11 cellular contexts compared by ENCODE assay signal in the genomic region with DNA sequence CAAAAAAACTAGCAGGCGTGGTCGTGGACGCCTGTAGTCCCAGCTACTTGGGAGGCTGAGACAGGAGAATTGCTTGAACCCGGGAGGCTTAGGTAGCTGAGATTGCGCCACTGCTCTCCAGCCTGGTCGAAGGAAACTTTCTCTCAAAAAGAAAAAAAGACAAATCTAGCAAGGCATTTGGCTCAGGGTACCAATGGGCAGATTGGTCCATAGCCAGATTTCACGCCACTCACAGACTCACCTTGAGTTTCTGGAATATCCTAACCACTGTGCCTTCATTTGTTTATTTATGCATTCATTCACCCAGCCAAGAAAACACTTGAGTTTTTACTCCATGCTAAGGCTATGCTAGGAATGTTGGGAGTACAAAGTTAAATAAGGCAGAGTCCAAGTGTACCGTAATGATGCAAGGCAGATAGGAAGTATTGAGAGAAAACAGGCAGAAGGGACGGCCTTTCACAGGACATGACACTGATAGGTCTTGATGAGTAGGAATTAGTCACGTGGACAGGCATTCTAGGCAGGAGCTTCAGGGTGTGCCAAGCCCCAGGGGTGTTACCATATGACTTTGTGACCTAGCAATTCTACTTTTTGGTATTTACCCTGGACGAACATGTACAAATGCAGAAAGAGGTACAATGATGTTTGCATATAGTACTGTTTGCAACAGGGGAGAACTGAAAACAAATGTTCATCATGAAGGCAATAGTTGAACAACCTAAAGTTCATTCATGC. TPM values are rescaled to one million over a fixed set of nuclear protein-coding genes. Genes with fewer than 3 reads are reported as not detected.
A peak's percentile ranks its signal among the peaks of the same experiment; 100 is the strongest.
DNase-seq lines count a peak whose midpoint lies in the region; ATAC-seq, FAIRE-seq and TF ChIP-seq lines count a peak whose summit lies in the region.
"Had no signal": no experiment of that assay in that cellular context is flagged by ENCODE, and none has a peak within 500 bp of the region (broad histone marks: within the 10 kb centered on the region; RNA-seq: fewer than 3 reads in every experiment).

No MANE protein-coding gene starts in this region.

- FAIRE-seq in GM12892 (lab: Jason Lieb, UNC) = no peak

- in situ Hi-C loops in mammary epithelial cell (cut with MboI; ENCODE audit: low sequenced_read_pairs in 2 of 2) = no loop called here

- ATAC-seq in right lobe of liver = peak; percentile 64 to 77 (median 68)

- no TSS peak for BruUV-seq in mammary epithelial cell (replicated peaks; lab: Mats Ljungman, UMichigan)

- H3K4me2 ChIP-seq in mammary epithelial cell (ENCODE audit: insufficient read depth, low read depth, low read length) = no peak overlapping the region

- H3K27ac ChIP-seq in 22Rv1 = 0 out of 2 replicates have a peak overlapping the region, but pooled peaks have one; percentile 17
- H3K27ac ChIP-seq in mammary epithelial cell (ENCODE audit: insufficient read depth, low read depth, low read length) = no peak overlapping the region
- peak overlapping the region in 2 of 3 donors; percentile 71 to 80 for H3K27ac ChIP-seq in right lobe of liver

- WGBS in mammary epithelial cell (ENCODE audit: low coverage, missing lambda C conversion rate) = 75% methylated on average over 11 of the region's 11 CpGs
- 32% methylated on average over 11 of the region's 11 CpGs for WGBS in right lobe of liver (ENCODE audit: insufficient coverage, low coverage, low lambda C conversion rate, missing lambda C conversion rate)

- TF ChIP-seq POLR2A in right lobe of liver (IDR thresholded peaks at IDR 0.05) = no peak
- no peak for TF ChIP-seq POLR2A in GM12892 (IDR thresholded peaks at IDR 0.05; ENCODE audit: low read depth, low read length)

- H3K4me3 ChIP-seq in mammary epithelial cell (replicated peaks in 1 of 3; ENCODE audit: insufficient read depth in 1 of 3, low read depth in 2 of 3, low read length in 3 of 3) (no peak overlapping the region), right lobe of liver (no peak overlapping the region)

- H3K4me1 ChIP-seq in mammary epithelial cell (ENCODE audit: insufficient read depth, low read length) = peaks cover 41% of the 10 kb centered on the region
- H3K4me1 ChIP-seq in right lobe of liver = peaks cover 0 to 51% (median 17%) of the 10 kb centered on the region in 4 donors

- dilution Hi-C loops in mammary epithelial cell (cut with HindIII; ENCODE audit: low sequenced_read_pairs) = no loop called here

- no peak overlapping the region for H3K9ac ChIP-seq in mammary epithelial cell (ENCODE audit: insufficient read depth, low read length)

- peaks cover 18% of the 10 kb centered on the region for H3K79me2 ChIP-seq in mammary epithelial cell (ENCODE audit: insufficient read depth, low read length)

- CTCF ChIA-PET in mammary epithelial cell (lab: Charles Lee; ENCODE audit: low non-redundant PET) = no interaction called here

- H4K20me1 ChIP-seq in mammary epithelial cell (ENCODE audit: insufficient read depth, low read length) = no peaks in the 10 kb centered on the region

- H3K9me3 ChIP-seq in mammary epithelial cell (replicated peaks; ENCODE audit: insufficient read depth, low read length) (no peaks in the 10 kb centered on the region), right lobe of liver (no peaks in the 10 kb centered on the region)

- H3K36me3 ChIP-seq in mammary epithelial cell (ENCODE audit: insufficient read depth, low read length) (no peaks in the 10 kb centered on the region), right lobe of liver (no peaks in the 10 kb centered on the region)

- no peak overlapping the region for H2AFZ ChIP-seq in mammary epithelial cell (ENCODE audit: low read depth, low read length)

- H3K27me3 ChIP-seq in mammary epithelial cell (ENCODE audit: insufficient read depth, low read length) = no peaks in the 10 kb centered on the region
- no peaks in the 10 kb centered on the region for H3K27me3 ChIP-seq in right lobe of liver

- intact Hi-C loops in mammary epithelial cell (cut with micrococcal nuclease) = loop anchor here (1.0 to 5.0 kb wide), 2 partner anchors 26 to 43 kb away; no protein-coding TSS in a partner anchor
- intact Hi-C loops in right lobe of liver (cut with DNase I) = no loop called here

- no peak for TF ChIP-seq CTCF in 22Rv1 (IDR thresholded peaks at IDR 0.05)
- no peak for TF ChIP-seq CTCF in mammary epithelial cell (conservative IDR thresholded peaks at IDR 0.05 in 1 of 2, IDR thresholded peaks at IDR 0.05 in 1 of 2; ENCODE audit: extremely low read depth in 1 of 2, insufficient read depth in 1 of 2, low read depth in 1 of 2, low read length in 2 of 2)
- no peak for TF ChIP-seq CTCF in right lobe of liver (IDR thresholded peaks at IDR 0.05)

- peak; percentile 64 for DNase-seq in HT1080 (ENCODE audit: low read depth)
- peak; percentile 70 for DNase-seq in mammary epithelial cell
- peak; percentile 50 to 90 (median 72) for DNase-seq in right lobe of liver
- DNase-seq in DMS153 treated with DMSO at 0.1 percent for 48 hours (lab: John Stamatoyannopoulos, UW; ENCODE audit: unreplicated experiment) = no peak
- DNase-seq in retina = no peak
- DNase-seq in activated T-cell treated with anti-CD3 and anti-CD28 coated beads for 4 hours = no peak
- no peak for DNase-seq in GM12892 (ENCODE audit: insufficient read length)
- DNase-seq: activated naive CD4-positive, alpha-beta T cell treated with anti-CD3 and anti-CD28 coated beads, Interleukin-2, amount 50 U/mL, for 16 hours; CD4-positive, CD25-positive, alpha-beta regulatory T cell; NCI-H1694 had no signal

RNA-seq across cellular contexts. Expression of a gene that starts 3.0 kb away (rescaled TPM):
- 57.4 and 64.6 TPM in 2 replicates for total RNA-seq in HT1080 (2014; rRNA removed; shearing (Covaris generic))
- polyA plus RNA-seq in HT1080 (2015; cell fraction: cytosol; rRNA removed) = 36.4 and 38.4 TPM in 2 replicates
- 26.7 and 33.7 TPM in 2 replicates for polyA plus RNA-seq in HT1080 (2015; cell fraction: nucleus; rRNA removed)
- 10 to 100 TPM; 20.7 to 53.4 TPM for total RNA-seq in mammary epithelial cell
- 39.5 TPM for polyA plus RNA-seq in mammary epithelial cell
- polyA minus RNA-seq in mammary epithelial cell = 32.1 TPM
- 10 to 100 TPM in 5 of 6 experiments, 1 to 10 TPM in 1; 9.6 to 31.1 (median 25.0) TPM for total RNA-seq in right lobe of liver
- 1.2 TPM for polyA plus RNA-seq in GM12892 (2012; ENCODE audit: missing spikeins)
- total RNA-seq: CD4-positive, CD25-positive, alpha-beta regulatory T cell had no signal

RNA-seq across cellular contexts. Expression of a gene that starts 12.6 kb away (rescaled TPM):
- total RNA-seq in HT1080 (2014; rRNA removed; shearing (Covaris generic)) = 66.5 and 78.6 TPM in 2 replicates
- 68.8 and 69.6 TPM in 2 replicates for polyA plus RNA-seq in HT1080 (2015; cell fraction: cytosol; rRNA removed)
- polyA plus RNA-seq in HT1080 (2015; cell fraction: nucleus; rRNA removed) = 159 and 164 TPM in 2 replicates
- total RNA-seq in mammary epithelial cell (100 to 1,000 TPM in 1 of 2 donors, 10 to 100 TPM in 1; 83.0 to 120 TPM), right lobe of liver (10 to 100 TPM; 37.7 to 64.4 (median 62.1) TPM)
- polyA plus RNA-seq in mammary epithelial cell = 87.5 TPM
- 107 TPM for polyA minus RNA-seq in mammary epithelial cell
- 40.7 TPM for polyA plus RNA-seq in GM12892 (2012; ENCODE audit: missing spikeins)

RNA-seq across cellular contexts. Expression of a gene that starts 25.5 kb away (rescaled TPM):
- total RNA-seq in HT1080 (2014; rRNA removed; shearing (Covaris generic)) = 122 and 126 TPM in 2 replicates
- 81.7 and 90.8 TPM in 2 replicates for polyA plus RNA-seq in HT1080 (2015; cell fraction: cytosol; rRNA removed)
- 262 and 278 TPM in 2 replicates for polyA plus RNA-seq in HT1080 (2015; cell fraction: nucleus; rRNA removed)
- total RNA-seq in mammary epithelial cell = 100 to 1,000 TPM in 1 of 2 donors, 10 to 100 TPM in 1; 43.0 to 101 TPM
- 94.6 TPM for polyA plus RNA-seq in mammary epithelial cell
- polyA minus RNA-seq in mammary epithelial cell = 71.6 TPM
- total RNA-seq in right lobe of liver = 10 to 100 TPM; 13.1 to 24.2 (median 13.8) TPM
- polyA plus RNA-seq in GM12892 (2012; ENCODE audit: missing spikeins) = 130 TPM

RNA-seq across cellular contexts. Expression of a gene that starts 59.3 kb away (rescaled TPM):
- total RNA-seq in HT1080 (2014; rRNA removed; shearing (Covaris generic)) = 23.4 and 28.9 TPM in 2 replicates
- 14.3 and 15.6 TPM in 2 replicates for polyA plus RNA-seq in HT1080 (2015; cell fraction: cytosol; rRNA removed)
- polyA plus RNA-seq in HT1080 (2015; cell fraction: nucleus; rRNA removed) = 35.6 and 41.2 TPM in 2 replicates
- total RNA-seq in mammary epithelial cell (10 to 100 TPM; 24.0 to 34.2 TPM), right lobe of liver (100 to 1,000 TPM in 2 of 6 experiments, 10 to 100 TPM in 4; 53.3 to 173 (median 64.1) TPM)
- polyA plus RNA-seq in mammary epithelial cell = 17.6 TPM
- polyA minus RNA-seq in mammary epithelial cell = 41.6 TPM
- 7.1 TPM for polyA plus RNA-seq in GM12892 (2012; ENCODE audit: missing spikeins)

Comparison
In these comparisons a context has a peak if more than half of its experiments do, and no peak if none do; other contexts are left out.
1. DNase-seq: peak in HT1080 (single experiment), mammary epithelial cell (single experiment) and right lobe of liver (3 of 3); none in DMS153 treated with DMSO at 0.1 percent for 48 hours (single experiment), retina (single experiment), activated T-cell treated with anti-CD3 and anti-CD28 coated beads for 4 hours (single experiment) and GM12892 (single experiment).